Comparison of ENCODE assay signal across 6 cellular contexts in genomic region chr9:109875495-109875894, GRCh38.
"Had no signal": no experiment of that assay in that cellular context is flagged by ENCODE, and none has a peak within 500 bp of the region (broad histone marks: within the 10 kb centered on the region; RNA-seq: fewer than 3 reads in every experiment).

No MANE protein-coding gene starts in this region.

- H3K27ac ChIP-seq: GM23248 had no signal

- H3K4me3 Mint-ChIP-seq: H9 had no signal

- H2AFZ ChIP-seq: GM23248 had no signal

- ATAC-seq: K562 had no signal

- H3K27ac Mint-ChIP-seq: H9 had no signal

- DNase-seq: GM23248, H9, HCEC 1CT, IMR-90, KG1 had no signal

- H3K9me3 Mint-ChIP-seq: H9 had no signal

- H3K4me3 ChIP-seq: GM23248, K562 had no signal
